22 cellular contexts compared by ENCODE assay signal in genomic region chr1:18818036-18818435, GRCh38. TPM values are rescaled to one million over a fixed set of nuclear protein-coding genes. Genes with fewer than 3 reads are reported as not detected.
DNase-seq lines count a peak whose midpoint lies in the region; ATAC-seq and TF ChIP-seq lines count a peak whose summit lies in the region.
"Had no signal": no experiment of that assay in that cellular context is flagged by ENCODE, and none has a peak within 500 bp of the region (broad histone marks: within the 10 kb centered on the region; RNA-seq: fewer than 3 reads in every experiment).

No MANE protein-coding gene starts in this region.

- H3K9me3 Mint-ChIP-seq in endodermal cell, result peaks cover under 1% of the 10 kb centered on the region
- no peaks in the 10 kb centered on the region for H3K9me3 Mint-ChIP-seq in activated CD4-positive, alpha-beta memory T cell treated with anti-CD3 and anti-CD28 coated beads, Interleukin-2, amount 10 ng/mL, durations not matched to agents 7 days and 5 days
- H3K9me3 Mint-ChIP-seq: CD4-positive, alpha-beta T cell had no signal

- H3K36me3 Mint-ChIP-seq in endodermal cell (ENCODE audit: low read depth), result no peaks in the 10 kb centered on the region
- no peaks in the 10 kb centered on the region for H3K36me3 Mint-ChIP-seq in activated CD4-positive, alpha-beta memory T cell treated with anti-CD3 and anti-CD28 coated beads, Interleukin-2, amount 10 ng/mL, durations not matched to agents 7 days and 5 days (ENCODE audit: low read depth)

- 50 to 71% methylated on average over 2 to 12 of the region's 12 CpGs for WGBS in endodermal cell (ENCODE audit: insufficient coverage in 1 of 2, insufficient read length in 1 of 2), 2 experiments

- H3K9me3 ChIP-seq in endodermal cell (ENCODE audit: control insufficient read depth, low read length), result no peaks in the 10 kb centered on the region
- H3K9me3 ChIP-seq: BE2C, Caco-2, HAP-1 had no signal

- DNase-seq in G401 (ENCODE audit: low spot score) (peak; percentile 40), H7 (peak; percentile 67), SK-N-DZ (ENCODE audit: low spot score) (peak; percentile 40), endodermal cell (peak; percentile 53), T-helper 1 cell (no peak)
- no peak for DNase-seq in activated CD4-positive, alpha-beta memory T cell treated with anti-CD3 and anti-CD28 coated beads, Interleukin-2, amount 10 ng/mL, durations not matched to agents 7 days and 5 days
- DNase-seq: ACHN; BE2C; C1 segment of cervical spinal cord; Caco-2; CD4-positive, alpha-beta T cell; DMS153; DMS79; GF-D8; GOT3 had no signal

- no peak overlapping the region for H3K9ac ChIP-seq in endodermal cell (ENCODE audit: extremely low read depth, low read length, poor library complexity, severe bottlenecking)

- H3K4me1 ChIP-seq in endodermal cell (ENCODE audit: control insufficient read depth, insufficient read depth, low read length), result no peaks in the 10 kb centered on the region
- H3K4me1 ChIP-seq: BE2C, Caco-2, HAP-1 had no signal

- H3K36me3 ChIP-seq in H7 (replicated peaks; ENCODE audit: control insufficient read depth, insufficient read depth, low read length) (no peaks in the 10 kb centered on the region), endodermal cell (ENCODE audit: control insufficient read depth, insufficient read depth, low read length) (no peaks in the 10 kb centered on the region)
- H3K36me3 ChIP-seq: BE2C, HAP-1 had no signal

- H3K27me3 Mint-ChIP-seq in endodermal cell (ENCODE audit: insufficient read depth), result peaks cover 41% of the 10 kb centered on the region
- peaks cover 25% of the 10 kb centered on the region for H3K27me3 Mint-ChIP-seq in activated CD4-positive, alpha-beta memory T cell treated with anti-CD3 and anti-CD28 coated beads, Interleukin-2, amount 10 ng/mL, durations not matched to agents 7 days and 5 days

- H3K4me3 ChIP-seq in H7 (ENCODE audit: insufficient read depth, low read depth, low read length), result no peak overlapping the region
- no peak overlapping the region for H3K4me3 ChIP-seq in endodermal cell (ENCODE audit: low read length)
- H3K4me3 ChIP-seq: HAP-1, K562 had no signal

- POLR2A ChIA-PET in activated CD4-positive, alpha-beta memory T cell treated with anti-CD3 and anti-CD28 coated beads, Interleukin-2, amount 10 ng/mL, durations not matched to agents 7 days and 5 days (lab: Charles Lee), result no interaction called here

- ATAC-seq in GM18517 (IDR thresholded peaks at IDR 0.05; ENCODE audit: unreplicated experiment) (no peak), HG03460 (IDR thresholded peaks at IDR 0.05; ENCODE audit: unreplicated experiment) (no peak)
- ATAC-seq: K562 had no signal

- CTCF ChIA-PET in activated CD4-positive, alpha-beta memory T cell treated with anti-CD3 and anti-CD28 coated beads, Interleukin-2, amount 10 ng/mL, durations not matched to agents 7 days and 5 days (lab: Charles Lee), result no interaction called here

- no peak overlapping the region for H3K27ac Mint-ChIP-seq in endodermal cell
- no peak overlapping the region for H3K27ac Mint-ChIP-seq in activated CD4-positive, alpha-beta memory T cell treated with anti-CD3 and anti-CD28 coated beads, Interleukin-2, amount 10 ng/mL, durations not matched to agents 7 days and 5 days
- H3K27ac Mint-ChIP-seq: CD4-positive, alpha-beta T cell had no signal

- in situ Hi-C loops in G401 (cut with HindIII; ENCODE audit: low sequenced_read_pairs), result no loop called here

- no peak for TF ChIP-seq CTCF in endodermal cell (conservative IDR thresholded peaks at IDR 0.05)

- H3K27me3 ChIP-seq in H7 (ENCODE audit: control insufficient read depth, insufficient read depth, low read length) (peaks cover 8% of the 10 kb centered on the region), endodermal cell (ENCODE audit: control insufficient read depth, insufficient read depth, low read length, poor library complexity, severe bottlenecking) (peaks cover 24% of the 10 kb centered on the region)
- H3K27me3 ChIP-seq: BE2C had no signal

- H3K4me1 Mint-ChIP-seq in endodermal cell, result no peaks in the 10 kb centered on the region
- H3K4me1 Mint-ChIP-seq in activated CD4-positive, alpha-beta memory T cell treated with anti-CD3 and anti-CD28 coated beads, Interleukin-2, amount 10 ng/mL, durations not matched to agents 7 days and 5 days, result no peaks in the 10 kb centered on the region

- H3K27ac ChIP-seq in endodermal cell (ENCODE audit: low read depth, low read length), result no peak overlapping the region
- H3K27ac ChIP-seq: HL-60 had no signal

- H3K4me3 Mint-ChIP-seq in endodermal cell, result no peak overlapping the region
- no peak overlapping the region for H3K4me3 Mint-ChIP-seq in activated CD4-positive, alpha-beta memory T cell treated with anti-CD3 and anti-CD28 coated beads, Interleukin-2, amount 10 ng/mL, durations not matched to agents 7 days and 5 days
- H3K4me3 Mint-ChIP-seq: CD4-positive, alpha-beta T cell had no signal

RNA-seq across cellular contexts. Expression of gene TAS1R2, which starts 41.4 kb away (rescaled TPM):
- total RNA-seq in G401 (2014; rRNA removed; shearing (Covaris generic)), result not detected in 2 replicates
- 0.07 and 0.28 TPM in 2 replicates for total RNA-seq in H7 (2014; rRNA removed; shearing (Covaris generic))
- polyA plus RNA-seq in SK-N-DZ (2014; cell fraction: cytosol; rRNA removed), result not detected in 2 replicates
- polyA plus RNA-seq in SK-N-DZ (2014; cell fraction: nucleus; rRNA removed), result not detected in 2 replicates
- not detected for total RNA-seq in endodermal cell
- polyA plus RNA-seq in endodermal cell (2013, experiment 1 of 2), result not detected
- polyA plus RNA-seq in endodermal cell (2013, experiment 2 of 2), result not detected
- not detected for total RNA-seq in activated CD4-positive, alpha-beta memory T cell treated with anti-CD3 and anti-CD28 coated beads, Interleukin-2, amount 10 ng/mL, durations not matched to agents 7 days and 5 days
- total RNA-seq: Caco-2; CD4-positive, alpha-beta T cell; Daoy; HT1080; K562 had no signal
- polyA plus RNA-seq: K562 had no signal

Comparison
In these comparisons a context has a peak if more than half of its experiments do, and no peak if none do; other contexts are left out.
1. DNase-seq: peak in G401 (single experiment), H7 (single experiment), SK-N-DZ (single experiment) and endodermal cell (single experiment); none in activated CD4-positive, alpha-beta memory T cell treated with anti-CD3 and anti-CD28 coated beads, Interleukin-2, amount 10 ng/mL, durations not matched to agents 7 days and 5 days (single experiment) and T-helper 1 cell (0 of 5).